In the genomic region with DNA sequence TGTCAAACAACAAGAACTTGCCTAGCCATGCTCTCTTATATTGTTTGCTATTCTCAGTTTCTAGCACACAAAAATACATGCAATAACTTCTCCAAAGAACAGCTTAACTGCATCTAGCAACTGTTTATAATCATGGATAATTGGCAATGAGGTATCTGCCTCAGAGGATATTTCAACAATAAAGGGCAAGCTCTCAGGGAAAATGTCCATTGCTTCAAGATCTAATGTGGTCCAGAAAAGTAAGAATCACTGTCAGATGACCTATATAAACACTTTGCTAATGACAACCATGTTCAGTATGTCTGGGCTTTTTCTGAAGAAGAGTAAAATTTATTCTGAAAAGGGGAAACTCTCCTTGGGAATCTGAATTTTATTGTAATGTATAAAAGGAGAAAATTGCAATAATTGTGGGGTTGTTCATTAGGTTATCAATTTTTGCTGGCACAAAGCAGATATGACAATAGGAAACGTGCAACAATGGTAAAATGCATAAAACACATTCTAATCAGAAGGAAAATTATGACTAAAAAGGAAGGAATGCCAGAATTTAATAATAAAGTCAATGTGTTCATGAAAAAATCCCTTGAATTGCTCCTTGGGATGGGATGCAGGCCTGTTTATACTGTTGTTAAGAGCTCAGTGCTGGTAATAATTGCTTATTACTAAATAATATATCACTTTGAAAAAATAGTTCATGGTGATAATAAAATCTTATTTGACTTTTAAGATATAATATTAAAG, we compare ENCODE assay signal across 1 cellular context.
TF ChIP-seq lines count a peak whose summit lies in the region.

No MANE protein-coding gene starts in this region.

TF ChIP-seq in SK-N-SH, 30 proteins besides CTCF, POLR2A, EP300 and RAD21 (continued from another document):
- TF ChIP-seq YY1 (IDR thresholded peaks at IDR 0.05; ENCODE audit: low read depth) (no peak), EZH2phosphoT487 (IDR thresholded peaks at IDR 0.05; ENCODE audit: borderline replicate concordance, low read depth) (no peak), RCOR1 (IDR thresholded peaks at IDR 0.05; ENCODE audit: low read length) (no peak), POLR2AphosphoS5 (IDR thresholded peaks at IDR 0.05; ENCODE audit: low read depth, low read length) (no peak), MXI1 (IDR thresholded peaks at IDR 0.05; ENCODE audit: low read depth, low read length) (no peak)
TF ChIP-seq in SK-N-SH: peak in this region for 0.
